10 cellular contexts compared by ENCODE assay signal in genomic region chr13:29954082-29955043, GRCh38.
A peak's percentile ranks its signal among the peaks of the same experiment; 100 is the strongest.
DNase-seq lines count a peak whose midpoint lies in the region; ATAC-seq and TF ChIP-seq lines count a peak whose summit lies in the region.
"Had no signal": no experiment of that assay in that cellular context is flagged by ENCODE, and none has a peak within 500 bp of the region (broad histone marks: within the 10 kb centered on the region; RNA-seq: fewer than 3 reads in every experiment).

No MANE protein-coding gene starts in this region.

- H3K36me3 Mint-ChIP-seq in effector memory CD8-positive, alpha-beta T cell (ENCODE audit: insufficient read depth), result peaks cover 4% of the 10 kb centered on the region

- no peaks in the 10 kb centered on the region for H3K9me3 Mint-ChIP-seq in effector memory CD8-positive, alpha-beta T cell

- H3K36me3 ChIP-seq in Peyer's patch, result no peaks in the 10 kb centered on the region
- H3K36me3 ChIP-seq in suprapubic skin, result no peaks in the 10 kb centered on the region

- H3K4me1 ChIP-seq in Peyer's patch, result no peaks in the 10 kb centered on the region
- H3K4me1 ChIP-seq in suprapubic skin, result no peaks in the 10 kb centered on the region
- H3K4me1 ChIP-seq: parathyroid adenoma had no signal

- H3K27me3 Mint-ChIP-seq in effector memory CD8-positive, alpha-beta T cell, result peaks cover 0 to 6% of the 10 kb centered on the region in 2 donors

- peak overlapping the region in 2 of 4 donors; percentile 12 to 48 for H3K27ac ChIP-seq in Peyer's patch
- H3K27ac ChIP-seq in suprapubic skin, result no peak overlapping the region
- H3K27ac ChIP-seq: parathyroid adenoma had no signal

- TF ChIP-seq EP300 in suprapubic skin (IDR thresholded peaks at IDR 0.05), result no peak

- H3K27ac Mint-ChIP-seq in effector memory CD8-positive, alpha-beta T cell, result peak overlapping the region; percentile 81 to 88

- WGBS in suprapubic skin, result 65% methylated on average over 23 of the region's 23 CpGs

- peak; percentile 82 for ATAC-seq in effector memory CD8-positive, alpha-beta T cell (replicated peaks)
- no peak for ATAC-seq in GM18873 (IDR thresholded peaks at IDR 0.05; ENCODE audit: low FRiP score, unreplicated experiment)
- ATAC-seq in HG03045 (IDR thresholded peaks at IDR 0.05; ENCODE audit: unreplicated experiment), result no peak

- H3K4me1 Mint-ChIP-seq in effector memory CD8-positive, alpha-beta T cell (ENCODE audit: low read depth in 2 of 2), result peaks cover 20 to 34% of the 10 kb centered on the region in 2 donors

- no peaks in the 10 kb centered on the region for H3K9me3 ChIP-seq in Peyer's patch
- no peaks in the 10 kb centered on the region for H3K9me3 ChIP-seq in suprapubic skin

- H3K4me3 ChIP-seq in Peyer's patch, result peak overlapping the region in 2 of 4 donors; percentile 6 to 17
- H3K4me3 ChIP-seq in suprapubic skin, result no peak overlapping the region

- no peaks in the 10 kb centered on the region for H3K27me3 ChIP-seq in Peyer's patch
- no peaks in the 10 kb centered on the region for H3K27me3 ChIP-seq in suprapubic skin

- no peak for TF ChIP-seq POLR2A in Peyer's patch (IDR thresholded peaks at IDR 0.05)
- no peak for TF ChIP-seq POLR2A in suprapubic skin (IDR thresholded peaks at IDR 0.05)

- no peak for TF ChIP-seq CTCF in Peyer's patch (IDR thresholded peaks at IDR 0.05)
- TF ChIP-seq CTCF in suprapubic skin (IDR thresholded peaks at IDR 0.05), result no peak

- H3K4me3 Mint-ChIP-seq in effector memory CD8-positive, alpha-beta T cell, result peak overlapping the region; percentile 55 to 83

- DNase-seq in Peyer's patch (peak in 2 of 3 donors; percentile 58 to 78), NCI-H146 treated with DMSO at 0.1 percent for 48 hours (lab: John Stamatoyannopoulos, UW; ENCODE audit: unreplicated experiment) (no peak), suprapubic skin (ENCODE audit: low spot score in 2 of 2) (no peak)
- peak; percentile 31 for DNase-seq in activated CD8-positive, alpha-beta memory T cell treated with anti-CD3 and anti-CD28 coated beads, Interleukin-2, amount 50 U/mL, for 4 hours
- DNase-seq in effector memory CD8-positive, alpha-beta T cell, result peak; percentile 32 to 47 (median 33)
- peak; percentile 19 for DNase-seq in stimulated activated CD8-positive, alpha-beta memory T cell treated with anti-CD3 and anti-CD28 coated beads, Interleukin-4, amount 100 ng/mL, for 24 hours (ENCODE audit: low read depth)
- DNase-seq: IMR-90 had no signal

Comparison
In these comparisons a context has a peak if more than half of its experiments do, and no peak if none do; other contexts are left out.
1. DNase-seq: peak in Peyer's patch (2 of 3), activated CD8-positive, alpha-beta memory T cell treated with anti-CD3 and anti-CD28 coated beads, Interleukin-2, amount 50 U/mL, for 4 hours (single experiment), effector memory CD8-positive, alpha-beta T cell (3 of 3) and stimulated activated CD8-positive, alpha-beta memory T cell treated with anti-CD3 and anti-CD28 coated beads, Interleukin-4, amount 100 ng/mL, for 24 hours (single experiment); none in NCI-H146 treated with DMSO at 0.1 percent for 48 hours (single experiment) and suprapubic skin (0 of 2).